10 cellular contexts compared by ENCODE assay signal in genomic region chr2:64727843-64728463, GRCh38.
DNase-seq lines count a peak whose midpoint lies in the region; ATAC-seq and TF ChIP-seq lines count a peak whose summit lies in the region.
"Had no signal": no experiment of that assay in that cellular context is flagged by ENCODE, and none has a peak within 500 bp of the region (broad histone marks: within the 10 kb centered on the region; RNA-seq: fewer than 3 reads in every experiment).

No MANE protein-coding gene starts in this region.

- CTCF ChIA-PET in activated CD4-positive, alpha-beta T cell treated with anti-CD3 and anti-CD28 coated beads for 36 hours (lab: Charles Lee): interaction anchor here (0.8 to 3.6 kb wide), 11 partner anchors 8 to 397 kb away, joined by 3 to 16 read pairs (median 5); partner anchors contain the start of gene SERTAD2
- CTCF ChIA-PET in Caco-2 (lab: Charles Lee): interaction anchor here (0.6 kb wide), 1 partner anchor 871 kb away, joined by 4 read pairs; no protein-coding TSS in a partner anchor

- ATAC-seq in activated CD4-positive, alpha-beta T cell treated with anti-CD3 and anti-CD28 coated beads for 36 hours: no peak
- ATAC-seq in stimulated activated memory B cell treated with anti-CD40 and anti-IgM and Interleukin-4, amounts not matched to agents 10 μg/mL and 1 μg/mL and 100 μg/mL, for 72 hours: peak; percentile 60

- TF ChIP-seq CTCF in MM.1S (IDR thresholded peaks at IDR 0.05; ENCODE audit: low read length): no peak
- no peak for TF ChIP-seq CTCF in colonic mucosa (IDR thresholded peaks at IDR 0.05)
- TF ChIP-seq CTCF in Caco-2 (IDR thresholded peaks at IDR 0.05; ENCODE audit: insufficient read depth in 1 of 2, low read depth in 1 of 2, low read length in 1 of 2, severe bottlenecking in 1 of 2, unreplicated experiment in 1 of 2): no peak

- no peak for TF ChIP-seq POLR2A in erythroblast (IDR thresholded peaks at IDR 0.05; ENCODE audit: low read length)

- intact Hi-C loops in activated CD4-positive, alpha-beta T cell treated with anti-CD3 and anti-CD28 coated beads for 36 hours (cut with DNase I, micrococcal nuclease): no loop called here
- intact Hi-C loops in colonic mucosa (cut with DNase I): loop anchor here (10.0 kb wide), 1 partner anchor 73 kb away; the partner anchor contains the start of gene SERTAD2
- intact Hi-C loops in Caco-2 (cut with micrococcal nuclease; ENCODE audit: unreplicated experiment): no loop called here

- POLR2A ChIA-PET in activated CD4-positive, alpha-beta T cell treated with anti-CD3 and anti-CD28 coated beads for 36 hours (lab: Charles Lee): interaction anchor here (1.1 kb wide), 1 partner anchor 83 kb away, joined by 3 read pairs; no protein-coding TSS in a partner anchor
- POLR2A ChIA-PET in Caco-2 (lab: Charles Lee): interaction anchor here (0.9 to 1.0 kb wide), 2 partner anchors 23 to 74 kb away, joined by 3 to 4 read pairs; partner anchors contain the start of gene SERTAD2

- H3K27me3 ChIP-seq in MM.1S (replicated peaks; ENCODE audit: insufficient read depth, low read length) (no peaks in the 10 kb centered on the region), colonic mucosa (no peaks in the 10 kb centered on the region), Caco-2 (replicated peaks; ENCODE audit: control insufficient read depth, insufficient read depth, low read length) (no peaks in the 10 kb centered on the region)

- H3K4me1 ChIP-seq in MM.1S (ENCODE audit: low read length): peaks cover 27% of the 10 kb centered on the region
- peaks cover 6% of the 10 kb centered on the region for H3K4me1 ChIP-seq in colonic mucosa
- H3K4me1 ChIP-seq in Caco-2: peaks cover 40% of the 10 kb centered on the region

- H3K36me3 ChIP-seq in MM.1S (replicated peaks; ENCODE audit: insufficient read depth, low read length) (no peaks in the 10 kb centered on the region), colonic mucosa (no peaks in the 10 kb centered on the region), Caco-2 (ENCODE audit: control insufficient read depth, insufficient read depth, low read length) (no peaks in the 10 kb centered on the region)

- H3K9ac ChIP-seq in MM.1S (ENCODE audit: low read length): peak overlapping the region; percentile 35; the same call in 1 of the 2 replicates
- H3K9ac ChIP-seq in colonic mucosa (ENCODE audit: low read depth in 2 of 2, low read length in 2 of 2): peak overlapping the region in 1 of 2 donors; percentile 26

- peak overlapping the region; percentile 63 for H2AFZ ChIP-seq in MM.1S (ENCODE audit: low read length)

- H3K4me3 Mint-ChIP-seq in activated CD4-positive, alpha-beta T cell treated with anti-CD3 and anti-CD28 coated beads for 36 hours: no peak overlapping the region
- peak overlapping the region; percentile 56 for H3K4me3 Mint-ChIP-seq in stimulated activated memory B cell treated with anti-CD40 and anti-IgM and Interleukin-4, amounts not matched to agents 10 μg/mL and 1 μg/mL and 100 μg/mL, for 72 hours
- no peak overlapping the region for H3K4me3 Mint-ChIP-seq in Caco-2 (ENCODE audit: unreplicated experiment)

- peaks cover 7% of the 10 kb centered on the region for H3K36me3 Mint-ChIP-seq in activated CD4-positive, alpha-beta T cell treated with anti-CD3 and anti-CD28 coated beads for 36 hours (ENCODE audit: low read depth)
- no peaks in the 10 kb centered on the region for H3K36me3 Mint-ChIP-seq in stimulated activated memory B cell treated with anti-CD40 and anti-IgM and Interleukin-4, amounts not matched to agents 10 μg/mL and 1 μg/mL and 100 μg/mL, for 72 hours
- no peaks in the 10 kb centered on the region for H3K36me3 Mint-ChIP-seq in Caco-2 (ENCODE audit: insufficient read depth, unreplicated experiment)

- no peaks in the 10 kb centered on the region for H3K9me2 ChIP-seq in MM.1S (replicated peaks; ENCODE audit: insufficient read depth, low read length)

- H3K4me2 ChIP-seq in MM.1S (ENCODE audit: low read depth, low read length): peak overlapping the region; percentile 88

- peaks cover 22% of the 10 kb centered on the region for H3F3A ChIP-seq in MM.1S (ENCODE audit: insufficient read depth, low read length)

- no TSS peak for BruUV-seq in Caco-2 (replicated peaks; lab: Mats Ljungman, UMichigan)

- peak overlapping the region; percentile 55 for H3K4me3 ChIP-seq in MM.1S (ENCODE audit: low read length)
- H3K4me3 ChIP-seq in colonic mucosa: no peak overlapping the region
- no peak overlapping the region for H3K4me3 ChIP-seq in Caco-2 (ENCODE audit: low read depth, low read length)

- no peaks in the 10 kb centered on the region for H3K27me3 Mint-ChIP-seq in activated CD4-positive, alpha-beta T cell treated with anti-CD3 and anti-CD28 coated beads for 36 hours
- H3K27me3 Mint-ChIP-seq in stimulated activated memory B cell treated with anti-CD40 and anti-IgM and Interleukin-4, amounts not matched to agents 10 μg/mL and 1 μg/mL and 100 μg/mL, for 72 hours: no peaks in the 10 kb centered on the region
- H3K27me3 Mint-ChIP-seq in Caco-2 (ENCODE audit: insufficient read depth, unreplicated experiment): no peaks in the 10 kb centered on the region

- no peak for DNase-seq in activated CD4-positive, alpha-beta T cell treated with anti-CD3 and anti-CD28 coated beads for 36 hours
- no peak for DNase-seq in activated CD4-positive, alpha-beta T cell treated with anti-CD3 and anti-CD28 coated beads, Interleukin-2, amount 50 U/mL, for 1 hour
- peak; percentile 36 for DNase-seq in MM.1S
- DNase-seq in colonic mucosa: no peak
- no peak for DNase-seq in Caco-2
- DNase-seq in erythroblast (lab: John Stamatoyannopoulos, UW): no peak
- no peak for DNase-seq in NOMO-1 (lab: John Stamatoyannopoulos, UW; ENCODE audit: unreplicated experiment in 2 of 2)
- DNase-seq: NCI-H2107, psoas muscle had no signal

- H3K27ac Mint-ChIP-seq in activated CD4-positive, alpha-beta T cell treated with anti-CD3 and anti-CD28 coated beads for 36 hours: peak overlapping the region; percentile 78
- peak overlapping the region; percentile 95 for H3K27ac Mint-ChIP-seq in stimulated activated memory B cell treated with anti-CD40 and anti-IgM and Interleukin-4, amounts not matched to agents 10 μg/mL and 1 μg/mL and 100 μg/mL, for 72 hours
- H3K27ac Mint-ChIP-seq in Caco-2 (ENCODE audit: unreplicated experiment): no peak overlapping the region

- no peaks in the 10 kb centered on the region for H4K20me1 ChIP-seq in MM.1S (ENCODE audit: insufficient read depth, low read length)

- H3K9me3 ChIP-seq in MM.1S (replicated peaks; ENCODE audit: insufficient read depth, low read length): no peaks in the 10 kb centered on the region
- no peaks in the 10 kb centered on the region for H3K9me3 ChIP-seq in colonic mucosa
- no peaks in the 10 kb centered on the region for H3K9me3 ChIP-seq in Caco-2
- H3K9me3 ChIP-seq: psoas muscle had no signal

- peaks cover 60% of the 10 kb centered on the region for H3K4me1 Mint-ChIP-seq in activated CD4-positive, alpha-beta T cell treated with anti-CD3 and anti-CD28 coated beads for 36 hours
- H3K4me1 Mint-ChIP-seq in stimulated activated memory B cell treated with anti-CD40 and anti-IgM and Interleukin-4, amounts not matched to agents 10 μg/mL and 1 μg/mL and 100 μg/mL, for 72 hours: peaks cover 69% of the 10 kb centered on the region
- peaks cover 22% of the 10 kb centered on the region for H3K4me1 Mint-ChIP-seq in Caco-2 (ENCODE audit: low read depth, unreplicated experiment)

- H3K9me3 Mint-ChIP-seq in activated CD4-positive, alpha-beta T cell treated with anti-CD3 and anti-CD28 coated beads for 36 hours (ENCODE audit: low read depth): no peaks in the 10 kb centered on the region
- H3K9me3 Mint-ChIP-seq in stimulated activated memory B cell treated with anti-CD40 and anti-IgM and Interleukin-4, amounts not matched to agents 10 μg/mL and 1 μg/mL and 100 μg/mL, for 72 hours: no peaks in the 10 kb centered on the region
- H3K9me3 Mint-ChIP-seq in Caco-2 (ENCODE audit: unreplicated experiment): no peaks in the 10 kb centered on the region

- H3K27ac ChIP-seq in MM.1S (ENCODE audit: low read length) (peak overlapping the region; percentile 83; the same call in 1 of the 2 replicates), colonic mucosa (peak overlapping the region; percentile 62)
- H3K27ac ChIP-seq: psoas muscle had no signal

- no peaks in the 10 kb centered on the region; the same call in 1 of the 2 replicates for H3K79me2 ChIP-seq in MM.1S (ENCODE audit: low read length)
